ENCODE assay signal across 1 cellular context in the genomic region with DNA sequence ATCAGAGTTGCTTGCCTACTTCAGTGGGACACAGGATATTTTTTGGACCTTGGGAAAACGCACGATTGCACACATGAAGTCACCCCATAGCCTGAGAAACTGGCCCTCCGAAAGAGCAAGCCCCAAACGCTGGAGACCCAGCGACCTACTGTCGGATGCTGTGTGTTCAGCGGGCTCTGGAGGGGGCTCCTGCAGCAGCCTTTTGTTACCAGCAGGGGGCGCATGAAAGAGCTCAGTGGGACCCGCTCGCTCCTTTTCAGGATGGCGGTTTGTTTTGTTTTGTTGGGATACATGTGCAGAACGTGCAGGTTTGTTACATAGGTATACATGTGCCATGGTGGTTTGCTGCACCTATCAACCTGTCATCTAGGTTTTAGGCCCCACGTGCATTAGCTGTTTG.
TF ChIP-seq lines count a peak whose summit lies in the region.

No MANE protein-coding gene starts in this region.

TF ChIP-seq in endothelial cell of umbilical vein, 7 proteins besides CTCF, POLR2A, EP300 and RAD21 (continued from another document):
- TF ChIP-seq, protein P1, sequence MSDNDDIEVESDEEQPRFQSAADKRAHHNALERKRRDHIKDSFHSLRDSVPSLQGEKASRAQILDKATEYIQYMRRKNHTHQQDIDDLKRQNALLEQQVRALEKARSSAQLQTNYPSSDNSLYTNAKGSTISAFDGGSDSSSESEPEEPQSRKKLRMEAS (IDR thresholded peaks at IDR 0.05; ENCODE audit: insufficient read depth, insufficient read length): no peak
- TF ChIP-seq POLR2AphosphoS5 (IDR thresholded peaks at IDR 0.05; ENCODE audit: insufficient read depth, low read depth, low read length) (no peak), MYC (IDR thresholded peaks at IDR 0.05; ENCODE audit: low read depth, low read length) (no peak), EZH2 (IDR thresholded peaks at IDR 0.05; ENCODE audit: borderline replicate concordance, low read depth, low read length, severe bottlenecking) (no peak), JUN (IDR thresholded peaks at IDR 0.05; ENCODE audit: borderline replicate concordance, insufficient read depth, insufficient read length, low read depth) (no peak), FOS (IDR thresholded peaks at IDR 0.05; ENCODE audit: borderline replicate concordance, insufficient read depth, low read length) (no peak)
TF ChIP-seq in endothelial cell of umbilical vein: peak in this region for 0.
